Comparison of ENCODE assay signal across 1 cellular context in genomic region chr5:122845253-122846050, GRCh38.
A peak's percentile ranks its signal among the peaks of the same experiment; 100 is the strongest.
TF ChIP-seq lines count a peak whose summit lies in the region.

Gene SNX24 (plus strand): TSS chr5:122845613. CDS start chr5:122845634, 21 bp downstream.

TF ChIP-seq in HepG2, 621 proteins besides CTCF, POLR2A, EP300 and RAD21 (continued from another document and continues in another):
- TF ChIP-seq, protein P1, sequence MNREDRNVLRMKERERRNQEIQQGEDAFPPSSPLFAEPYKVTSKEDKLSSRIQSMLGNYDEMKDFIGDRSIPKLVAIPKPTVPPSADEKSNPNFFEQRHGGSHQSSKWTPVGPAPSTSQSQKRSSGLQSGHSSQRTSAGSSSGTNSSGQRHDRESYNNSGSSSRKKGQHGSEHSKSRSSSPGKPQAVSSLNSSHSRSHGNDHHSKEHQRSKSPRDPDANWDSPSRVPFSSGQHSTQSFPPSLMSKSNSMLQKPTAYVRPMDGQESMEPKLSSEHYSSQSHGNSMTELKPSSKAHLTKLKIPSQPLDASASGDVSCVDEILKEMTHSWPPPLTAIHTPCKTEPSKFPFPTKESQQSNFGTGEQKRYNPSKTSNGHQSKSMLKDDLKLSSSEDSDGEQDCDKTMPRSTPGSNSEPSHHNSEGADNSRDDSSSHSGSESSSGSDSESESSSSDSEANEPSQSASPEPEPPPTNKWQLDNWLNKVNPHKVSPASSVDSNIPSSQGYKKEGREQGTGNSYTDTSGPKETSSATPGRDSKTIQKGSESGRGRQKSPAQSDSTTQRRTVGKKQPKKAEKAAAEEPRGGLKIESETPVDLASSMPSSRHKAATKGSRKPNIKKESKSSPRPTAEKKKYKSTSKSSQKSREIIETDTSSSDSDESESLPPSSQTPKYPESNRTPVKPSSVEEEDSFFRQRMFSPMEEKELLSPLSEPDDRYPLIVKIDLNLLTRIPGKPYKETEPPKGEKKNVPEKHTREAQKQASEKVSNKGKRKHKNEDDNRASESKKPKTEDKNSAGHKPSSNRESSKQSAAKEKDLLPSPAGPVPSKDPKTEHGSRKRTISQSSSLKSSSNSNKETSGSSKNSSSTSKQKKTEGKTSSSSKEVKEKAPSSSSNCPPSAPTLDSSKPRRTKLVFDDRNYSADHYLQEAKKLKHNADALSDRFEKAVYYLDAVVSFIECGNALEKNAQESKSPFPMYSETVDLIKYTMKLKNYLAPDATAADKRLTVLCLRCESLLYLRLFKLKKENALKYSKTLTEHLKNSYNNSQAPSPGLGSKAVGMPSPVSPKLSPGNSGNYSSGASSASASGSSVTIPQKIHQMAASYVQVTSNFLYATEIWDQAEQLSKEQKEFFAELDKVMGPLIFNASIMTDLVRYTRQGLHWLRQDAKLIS (CRISPR knock-in tag; IDR thresholded peaks at IDR 0.05) = no peak
- TF ChIP-seq MAFF (IDR thresholded peaks at IDR 0.05; ENCODE audit: low read depth, low read length) (peak; percentile 89), RBFOX2 (IDR thresholded peaks at IDR 0.05; ENCODE audit: low read depth, low read length) (peak; percentile 74), ZNF124 (CRISPR knock-in tag; IDR thresholded peaks at IDR 0.05) (no peak), STAT5B (CRISPR knock-in tag; IDR thresholded peaks at IDR 0.05) (no peak), POGZ (CRISPR knock-in tag; IDR thresholded peaks at IDR 0.05) (peak; percentile 64), FOXA1 (IDR thresholded peaks at IDR 0.05) (no peak), FOXA1 (CRISPR knock-in tag; IDR thresholded peaks at IDR 0.05) (no peak), SMAD3 (CRISPR knock-in tag; IDR thresholded peaks at IDR 0.05) (0 out of 2 replicates have a peak, but pooled peaks have one; percentile 5), HOXA3 (CRISPR knock-in tag; IDR thresholded peaks at IDR 0.05) (peak; percentile 74), ARHGAP35 (CRISPR knock-in tag; IDR thresholded peaks at IDR 0.05; ENCODE audit: borderline replicate concordance) (no peak), HDAC6 (IDR thresholded peaks at IDR 0.05; ENCODE audit: low read depth, low read length) (no peak), ZNF816 (CRISPR knock-in tag; IDR thresholded peaks at IDR 0.05; ENCODE audit: borderline replicate concordance) (no peak; the same call in 1 of the 2 replicates), NKX3-1 (CRISPR knock-in tag; IDR thresholded peaks at IDR 0.05) (no peak), MIXL1 (CRISPR knock-in tag; IDR thresholded peaks at IDR 0.05) (no peak), SOX5 (CRISPR knock-in tag; IDR thresholded peaks at IDR 0.05; ENCODE audit: borderline replicate concordance) (no peak; the same call in 1 of the 2 replicates), SIN3B (IDR thresholded peaks at IDR 0.05; ENCODE audit: low read length) (no peak), MXD4 (CRISPR knock-in tag; IDR thresholded peaks at IDR 0.05) (no peak), ZMYM4 (CRISPR knock-in tag; IDR thresholded peaks at IDR 0.05) (peak; percentile 76), HOXA5 (CRISPR knock-in tag; IDR thresholded peaks at IDR 0.05) (0 out of 2 replicates have a peak, but pooled peaks have one; percentile 36), ZNF691 (CRISPR knock-in tag; IDR thresholded peaks at IDR 0.05; ENCODE audit: borderline replicate concordance, low read depth) (no peak), ARID5B (CRISPR knock-in tag; IDR thresholded peaks at IDR 0.05) (peak; percentile 46), ZNF670 (CRISPR knock-in tag; IDR thresholded peaks at IDR 0.05; ENCODE audit: borderline replicate concordance) (no peak), ZNF558 (CRISPR knock-in tag; IDR thresholded peaks at IDR 0.05; ENCODE audit: borderline replicate concordance) (no peak; the same call in 1 of the 2 replicates), ESRRA (CRISPR knock-in tag; IDR thresholded peaks at IDR 0.05; ENCODE audit: low read depth) (no peak), ZNF776 (CRISPR knock-in tag; IDR thresholded peaks at IDR 0.05) (no peak), ZNF296 (CRISPR knock-in tag; conservative IDR thresholded peaks at IDR 0.05) (no peak), IKZF1 (IDR thresholded peaks at IDR 0.05) (no peak), SRF (IDR thresholded peaks at IDR 0.05; ENCODE audit: low read depth, low read length) (no peak), ZKSCAN5 (CRISPR knock-in tag; IDR thresholded peaks at IDR 0.05) (no peak), KMT2A (CRISPR knock-in tag; IDR thresholded peaks at IDR 0.05) (peak; percentile 75), ZSCAN29 (CRISPR knock-in tag; conservative IDR thresholded peaks at IDR 0.05) (no peak), FOXM1 (CRISPR knock-in tag; IDR thresholded peaks at IDR 0.05) (no peak), SCMH1 (CRISPR knock-in tag; IDR thresholded peaks at IDR 0.05; ENCODE audit: borderline replicate concordance) (no peak), EZH2 (conservative IDR thresholded peaks at IDR 0.05; ENCODE audit: low read depth, low read length) (no peak), PTBP1 (IDR thresholded peaks at IDR 0.05; ENCODE audit: low read depth, low read length, poor library complexity, severe bottlenecking) (no peak), ZNF605 (CRISPR knock-in tag; IDR thresholded peaks at IDR 0.05) (peak; percentile 57; the same call in 1 of the 2 replicates), ZFX (CRISPR knock-in tag; IDR thresholded peaks at IDR 0.05; ENCODE audit: low read depth) (peak; percentile 93), MED8 (CRISPR knock-in tag; IDR thresholded peaks at IDR 0.05; ENCODE audit: insufficient replicate concordance) (peak; percentile 36), GMEB1 (CRISPR knock-in tag; IDR thresholded peaks at IDR 0.05; ENCODE audit: borderline replicate concordance) (peak; percentile 43; the same call in 1 of the 2 replicates), ZNF331 (CRISPR knock-in tag; IDR thresholded peaks at IDR 0.05) (peak; percentile 79; the same call in 1 of the 2 replicates), AKAP8 (CRISPR knock-in tag; IDR thresholded peaks at IDR 0.05) (no peak)
- TF ChIP-seq, protein P2, sequence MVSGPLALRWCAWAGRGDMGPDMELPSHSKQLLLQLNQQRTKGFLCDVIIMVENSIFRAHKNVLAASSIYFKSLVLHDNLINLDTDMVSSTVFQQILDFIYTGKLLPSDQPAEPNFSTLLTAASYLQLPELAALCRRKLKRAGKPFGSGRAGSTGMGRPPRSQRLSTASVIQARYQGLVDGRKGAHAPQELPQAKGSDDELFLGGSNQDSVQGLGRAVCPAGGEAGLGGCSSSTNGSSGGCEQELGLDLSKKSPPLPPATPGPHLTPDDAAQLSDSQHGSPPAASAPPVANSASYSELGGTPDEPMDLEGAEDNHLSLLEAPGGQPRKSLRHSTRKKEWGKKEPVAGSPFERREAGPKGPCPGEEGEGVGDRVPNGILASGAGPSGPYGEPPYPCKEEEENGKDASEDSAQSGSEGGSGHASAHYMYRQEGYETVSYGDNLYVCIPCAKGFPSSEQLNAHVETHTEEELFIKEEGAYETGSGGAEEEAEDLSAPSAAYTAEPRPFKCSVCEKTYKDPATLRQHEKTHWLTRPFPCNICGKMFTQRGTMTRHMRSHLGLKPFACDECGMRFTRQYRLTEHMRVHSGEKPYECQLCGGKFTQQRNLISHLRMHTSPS (CRISPR knock-in tag; IDR thresholded peaks at IDR 0.05; ENCODE audit: low read depth) = 0 out of 2 replicates have a peak, but pooled peaks have one; percentile 15
- TF ChIP-seq, protein P3, sequence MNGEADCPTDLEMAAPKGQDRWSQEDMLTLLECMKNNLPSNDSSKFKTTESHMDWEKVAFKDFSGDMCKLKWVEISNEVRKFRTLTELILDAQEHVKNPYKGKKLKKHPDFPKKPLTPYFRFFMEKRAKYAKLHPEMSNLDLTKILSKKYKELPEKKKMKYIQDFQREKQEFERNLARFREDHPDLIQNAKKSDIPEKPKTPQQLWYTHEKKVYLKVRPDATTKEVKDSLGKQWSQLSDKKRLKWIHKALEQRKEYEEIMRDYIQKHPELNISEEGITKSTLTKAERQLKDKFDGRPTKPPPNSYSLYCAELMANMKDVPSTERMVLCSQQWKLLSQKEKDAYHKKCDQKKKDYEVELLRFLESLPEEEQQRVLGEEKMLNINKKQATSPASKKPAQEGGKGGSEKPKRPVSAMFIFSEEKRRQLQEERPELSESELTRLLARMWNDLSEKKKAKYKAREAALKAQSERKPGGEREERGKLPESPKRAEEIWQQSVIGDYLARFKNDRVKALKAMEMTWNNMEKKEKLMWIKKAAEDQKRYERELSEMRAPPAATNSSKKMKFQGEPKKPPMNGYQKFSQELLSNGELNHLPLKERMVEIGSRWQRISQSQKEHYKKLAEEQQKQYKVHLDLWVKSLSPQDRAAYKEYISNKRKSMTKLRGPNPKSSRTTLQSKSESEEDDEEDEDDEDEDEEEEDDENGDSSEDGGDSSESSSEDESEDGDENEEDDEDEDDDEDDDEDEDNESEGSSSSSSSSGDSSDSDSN (CRISPR knock-in tag; IDR thresholded peaks at IDR 0.05) = peak; percentile 82; the same call in 1 of the 2 replicates
- TF ChIP-seq, protein P4, sequence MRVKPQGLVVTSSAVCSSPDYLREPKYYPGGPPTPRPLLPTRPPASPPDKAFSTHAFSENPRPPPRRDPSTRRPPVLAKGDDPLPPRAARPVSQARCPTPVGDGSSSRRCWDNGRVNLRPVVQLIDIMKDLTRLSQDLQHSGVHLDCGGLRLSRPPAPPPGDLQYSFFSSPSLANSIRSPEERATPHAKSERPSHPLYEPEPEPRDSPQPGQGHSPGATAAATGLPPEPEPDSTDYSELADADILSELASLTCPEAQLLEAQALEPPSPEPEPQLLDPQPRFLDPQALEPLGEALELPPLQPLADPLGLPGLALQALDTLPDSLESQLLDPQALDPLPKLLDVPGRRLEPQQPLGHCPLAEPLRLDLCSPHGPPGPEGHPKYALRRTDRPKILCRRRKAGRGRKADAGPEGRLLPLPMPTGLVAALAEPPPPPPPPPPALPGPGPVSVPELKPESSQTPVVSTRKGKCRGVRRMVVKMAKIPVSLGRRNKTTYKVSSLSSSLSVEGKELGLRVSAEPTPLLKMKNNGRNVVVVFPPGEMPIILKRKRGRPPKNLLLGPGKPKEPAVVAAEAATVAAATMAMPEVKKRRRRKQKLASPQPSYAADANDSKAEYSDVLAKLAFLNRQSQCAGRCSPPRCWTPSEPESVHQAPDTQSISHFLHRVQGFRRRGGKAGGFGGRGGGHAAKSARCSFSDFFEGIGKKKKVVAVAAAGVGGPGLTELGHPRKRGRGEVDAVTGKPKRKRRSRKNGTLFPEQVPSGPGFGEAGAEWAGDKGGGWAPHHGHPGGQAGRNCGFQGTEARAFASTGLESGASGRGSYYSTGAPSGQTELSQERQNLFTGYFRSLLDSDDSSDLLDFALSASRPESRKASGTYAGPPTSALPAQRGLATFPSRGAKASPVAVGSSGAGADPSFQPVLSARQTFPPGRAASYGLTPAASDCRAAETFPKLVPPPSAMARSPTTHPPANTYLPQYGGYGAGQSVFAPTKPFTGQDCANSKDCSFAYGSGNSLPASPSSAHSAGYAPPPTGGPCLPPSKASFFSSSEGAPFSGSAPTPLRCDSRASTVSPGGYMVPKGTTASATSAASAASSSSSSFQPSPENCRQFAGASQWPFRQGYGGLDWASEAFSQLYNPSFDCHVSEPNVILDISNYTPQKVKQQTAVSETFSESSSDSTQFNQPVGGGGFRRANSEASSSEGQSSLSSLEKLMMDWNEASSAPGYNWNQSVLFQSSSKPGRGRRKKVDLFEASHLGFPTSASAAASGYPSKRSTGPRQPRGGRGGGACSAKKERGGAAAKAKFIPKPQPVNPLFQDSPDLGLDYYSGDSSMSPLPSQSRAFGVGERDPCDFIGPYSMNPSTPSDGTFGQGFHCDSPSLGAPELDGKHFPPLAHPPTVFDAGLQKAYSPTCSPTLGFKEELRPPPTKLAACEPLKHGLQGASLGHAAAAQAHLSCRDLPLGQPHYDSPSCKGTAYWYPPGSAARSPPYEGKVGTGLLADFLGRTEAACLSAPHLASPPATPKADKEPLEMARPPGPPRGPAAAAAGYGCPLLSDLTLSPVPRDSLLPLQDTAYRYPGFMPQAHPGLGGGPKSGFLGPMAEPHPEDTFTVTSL (CRISPR knock-in tag; IDR thresholded peaks at IDR 0.05; ENCODE audit: borderline replicate concordance) = no peak
